In the genomic region with DNA sequence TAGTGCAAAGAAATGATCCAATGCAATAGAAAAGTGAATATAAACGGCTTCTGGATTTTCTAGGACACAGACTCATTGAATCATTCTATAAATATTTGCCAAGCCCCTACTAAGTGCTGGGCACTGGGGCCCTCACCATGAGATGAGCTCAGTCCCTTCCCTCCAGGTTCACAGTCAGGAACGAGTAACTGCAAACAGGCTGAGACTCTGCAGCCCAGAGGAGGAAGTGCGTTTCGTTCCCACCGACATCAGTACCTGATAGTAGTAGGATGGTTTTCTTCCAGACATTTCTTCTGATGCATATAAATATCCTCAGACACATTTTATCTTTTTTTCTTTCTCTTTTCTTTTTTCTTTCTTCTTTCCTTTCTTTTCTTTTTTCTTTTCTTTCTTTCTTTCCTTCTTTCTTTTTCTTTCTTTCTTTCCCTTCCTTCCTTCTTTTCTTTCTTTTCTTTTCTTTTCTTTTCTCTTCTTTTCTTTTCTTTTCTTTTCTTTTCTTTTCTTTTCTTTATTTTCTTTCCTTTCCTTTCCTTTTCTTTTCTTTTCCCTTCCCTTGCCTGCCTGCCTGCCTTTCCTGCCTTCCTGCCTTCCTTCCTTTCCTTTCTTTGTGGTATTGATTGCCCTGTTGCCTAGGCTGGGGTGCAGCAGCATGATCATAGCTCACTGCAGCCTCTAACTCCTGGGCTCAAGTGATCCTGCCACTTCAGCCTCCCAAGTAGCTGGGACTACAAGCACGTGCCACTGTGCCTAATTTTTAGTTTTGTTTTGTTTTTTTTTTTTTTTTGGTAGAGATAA, we compare ENCODE assay signal across 1 cellular context.
TF ChIP-seq lines count a peak whose summit lies in the region.

No MANE protein-coding gene starts in this region.

TF ChIP-seq in K562, 482 proteins besides CTCF, POLR2A, EP300 and RAD21 (continued from another document):
- TF ChIP-seq DEAF1 (CRISPR knock-in tag; IDR thresholded peaks at IDR 0.05), result no peak
